Comparison of ENCODE assay signal across 15 cellular contexts in the genomic region with DNA sequence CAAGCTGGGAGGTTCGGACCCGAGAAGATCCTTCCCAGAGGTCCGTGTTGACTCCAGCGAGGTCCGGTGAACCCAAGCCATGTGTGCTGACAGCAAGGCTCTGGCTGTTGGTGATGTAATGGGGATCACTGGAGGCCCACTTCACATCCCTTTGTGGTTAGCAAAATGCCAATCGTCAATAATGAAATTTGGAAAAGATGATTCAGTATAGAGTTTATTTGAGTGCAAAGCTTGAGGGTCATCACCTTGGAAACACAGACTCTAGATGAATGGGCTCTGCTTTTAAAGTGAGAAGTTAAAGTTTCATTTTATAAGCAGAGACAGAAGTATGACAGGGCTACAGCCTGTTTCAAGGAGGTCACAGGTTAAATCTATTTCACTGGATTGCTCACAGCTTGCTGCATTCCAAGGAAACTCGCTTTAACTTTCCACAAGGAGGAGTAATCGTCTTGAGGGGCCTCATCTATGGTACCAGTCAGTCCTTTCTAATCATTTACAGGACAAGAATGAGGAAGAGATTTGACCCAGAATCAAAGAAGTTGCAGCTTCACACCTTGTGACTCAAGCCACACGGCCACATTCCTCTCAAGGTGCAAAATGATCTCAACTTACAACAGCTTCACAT.
A peak's percentile ranks its signal among the peaks of the same experiment; 100 is the strongest.
DNase-seq lines count a peak whose midpoint lies in the region; ATAC-seq, FAIRE-seq and TF ChIP-seq lines count a peak whose summit lies in the region.
"Had no signal": no experiment of that assay in that cellular context is flagged by ENCODE, and none has a peak within 500 bp of the region (broad histone marks: within the 10 kb centered on the region; RNA-seq: fewer than 3 reads in every experiment).

No MANE protein-coding gene starts in this region.

- no peaks in the 10 kb centered on the region for H3K36me3 Mint-ChIP-seq in endodermal cell (ENCODE audit: low read depth)
- no peaks in the 10 kb centered on the region for H3K36me3 Mint-ChIP-seq in nephron (ENCODE audit: low read depth)
- no peaks in the 10 kb centered on the region for H3K36me3 Mint-ChIP-seq in effector memory CD8-positive, alpha-beta T cell (ENCODE audit: insufficient read depth)

- H3K27me3 Mint-ChIP-seq in endodermal cell (ENCODE audit: insufficient read depth) = peaks cover 29% of the 10 kb centered on the region
- peaks cover 15% of the 10 kb centered on the region for H3K27me3 Mint-ChIP-seq in nephron (ENCODE audit: low read depth)
- H3K27me3 Mint-ChIP-seq in effector memory CD8-positive, alpha-beta T cell = peaks cover 9 to 27% of the 10 kb centered on the region in 2 donors

- H3K9me3 Mint-ChIP-seq in endodermal cell = no peaks in the 10 kb centered on the region
- H3K9me3 Mint-ChIP-seq in nephron = no peaks in the 10 kb centered on the region
- H3K9me3 Mint-ChIP-seq in effector memory CD8-positive, alpha-beta T cell = peaks cover 0 to 5% of the 10 kb centered on the region in 2 donors
- H3K9me3 Mint-ChIP-seq: activated T-cell treated with anti-CD3 and anti-CD28 coated beads, Interleukin-2, amount 50 U/mL, for 72 hours; T-helper 2 cell treated with Interferon-gamma antibody and Interleukin-4, amounts not matched to agents 5 μg/mL and 100 μg/mL, for 36 hours had no signal

- no peak overlapping the region for H3K27ac ChIP-seq in endodermal cell (ENCODE audit: low read depth, low read length)
- H3K27ac ChIP-seq: thoracic aorta had no signal

- H3K4me1 ChIP-seq in endodermal cell (ENCODE audit: control insufficient read depth, insufficient read depth, low read length) = peaks cover 2% of the 10 kb centered on the region

- no peaks in the 10 kb centered on the region for H3K27me3 ChIP-seq in MG63
- H3K27me3 ChIP-seq in endodermal cell (ENCODE audit: control insufficient read depth, insufficient read depth, low read length, poor library complexity, severe bottlenecking) = peaks cover 18% of the 10 kb centered on the region

- WGBS in endodermal cell (ENCODE audit: insufficient coverage in 1 of 2, insufficient read length in 1 of 2), 2 experiments = 70 to 83% methylated on average over 7 to 9 of the region's 9 CpGs

- H3K36me3 ChIP-seq in MG63 = no peaks in the 10 kb centered on the region
- H3K36me3 ChIP-seq in endodermal cell (ENCODE audit: control insufficient read depth, insufficient read depth, low read length) = no peaks in the 10 kb centered on the region
- H3K36me3 ChIP-seq: thoracic aorta had no signal

- H3K27ac Mint-ChIP-seq in endodermal cell (peak overlapping the region; percentile 59), nephron (peak overlapping the region; percentile 9 to 83 (median 10))
- H3K27ac Mint-ChIP-seq in effector memory CD8-positive, alpha-beta T cell = no peak overlapping the region
- H3K27ac Mint-ChIP-seq: activated T-cell treated with anti-CD3 and anti-CD28 coated beads, Interleukin-2, amount 50 U/mL, for 72 hours; T-helper 2 cell treated with Interferon-gamma antibody and Interleukin-4, amounts not matched to agents 5 μg/mL and 100 μg/mL, for 36 hours had no signal

- FAIRE-seq in GM12891 (lab: Jason Lieb, UNC) = no peak

- H3K4me3 Mint-ChIP-seq in endodermal cell (no peak overlapping the region), nephron (no peak overlapping the region)
- no peak overlapping the region for H3K4me3 Mint-ChIP-seq in effector memory CD8-positive, alpha-beta T cell
- H3K4me3 Mint-ChIP-seq: activated T-cell treated with anti-CD3 and anti-CD28 coated beads, Interleukin-2, amount 50 U/mL, for 72 hours; T-helper 2 cell treated with Interferon-gamma antibody and Interleukin-4, amounts not matched to agents 5 μg/mL and 100 μg/mL, for 36 hours had no signal

- peak; percentile 67 for TF ChIP-seq CTCF in endodermal cell (conservative IDR thresholded peaks at IDR 0.05)
- peak; percentile 35 to 50 (median 37) for TF ChIP-seq CTCF in nephron (IDR thresholded peaks at IDR 0.05; ENCODE audit: unreplicated experiment in 3 of 3)

- H3K4me1 Mint-ChIP-seq in endodermal cell (peaks cover 3% of the 10 kb centered on the region), nephron (peaks cover 18% of the 10 kb centered on the region)
- H3K4me1 Mint-ChIP-seq in effector memory CD8-positive, alpha-beta T cell (ENCODE audit: low read depth in 2 of 2) = peaks cover 0 to 5% of the 10 kb centered on the region in 2 donors

- TF ChIP-seq POLR2A in GM12891 (IDR thresholded peaks at IDR 0.05; ENCODE audit: low read depth, low read length) = no peak

- no peak for ATAC-seq in effector memory CD8-positive, alpha-beta T cell (replicated peaks)
- ATAC-seq in HG02938 (IDR thresholded peaks at IDR 0.05; ENCODE audit: unreplicated experiment) = no peak

- no peak overlapping the region for H3K9ac ChIP-seq in endodermal cell (ENCODE audit: extremely low read depth, low read length, poor library complexity, severe bottlenecking)

- H3K9me3 ChIP-seq in MG63 (no peaks in the 10 kb centered on the region), endodermal cell (ENCODE audit: control insufficient read depth, low read length) (no peaks in the 10 kb centered on the region)
- H3K9me3 ChIP-seq: thoracic aorta had no signal

- DNase-seq in AG20443 (ENCODE audit: low spot score) (peak; percentile 73), MG63 (peak; percentile 48), endodermal cell (peak; percentile 70), COLO829 (ENCODE audit: low spot score) (no peak), GM12891 (ENCODE audit: insufficient read length, low spot score) (no peak)
- no peak for DNase-seq in effector memory CD8-positive, alpha-beta T cell
- DNase-seq: activated T-cell treated with anti-CD3 and anti-CD28 coated beads, Interleukin-2, amount 50 U/mL, for 72 hours; DMS 273 treated with DMSO at 0.1 percent for 48 hours; effector memory CD4-positive, alpha-beta T cell; KBM-7; NCI-H510A had no signal

- H3K4me3 ChIP-seq in MG63 (no peak overlapping the region), endodermal cell (ENCODE audit: low read length) (no peak overlapping the region)
- H3K4me3 ChIP-seq: thoracic aorta had no signal

TF ChIP-seq in GM12891, 5 proteins besides CTCF, POLR2A, EP300 and RAD21:
- TF ChIP-seq SPI1 (IDR thresholded peaks at IDR 0.05; ENCODE audit: low read depth, low read length) (no peak), POU2F2 (IDR thresholded peaks at IDR 0.05; ENCODE audit: low read depth, low read length) (no peak), POLR2AphosphoS5 (IDR thresholded peaks at IDR 0.05; ENCODE audit: low read depth, low read length) (no peak), TAF1 (IDR thresholded peaks at IDR 0.05; ENCODE audit: low read depth, low read length) (no peak), PAX5 (IDR thresholded peaks at IDR 0.05; ENCODE audit: insufficient read depth, low read length, severe bottlenecking) (no peak)

Comparison
In these comparisons a context has a peak if more than half of its experiments do, and no peak if none do; other contexts are left out.
1. DNase-seq: peak in AG20443 (single experiment), MG63 (single experiment) and endodermal cell (single experiment); none in COLO829 (single experiment), GM12891 (single experiment) and effector memory CD8-positive, alpha-beta T cell (0 of 3).
2. H3K27ac Mint-ChIP-seq: peak in endodermal cell (single experiment) and nephron (3 of 3); none in effector memory CD8-positive, alpha-beta T cell (0 of 2).